17 cellular contexts compared by ENCODE assay signal in the genomic region with DNA sequence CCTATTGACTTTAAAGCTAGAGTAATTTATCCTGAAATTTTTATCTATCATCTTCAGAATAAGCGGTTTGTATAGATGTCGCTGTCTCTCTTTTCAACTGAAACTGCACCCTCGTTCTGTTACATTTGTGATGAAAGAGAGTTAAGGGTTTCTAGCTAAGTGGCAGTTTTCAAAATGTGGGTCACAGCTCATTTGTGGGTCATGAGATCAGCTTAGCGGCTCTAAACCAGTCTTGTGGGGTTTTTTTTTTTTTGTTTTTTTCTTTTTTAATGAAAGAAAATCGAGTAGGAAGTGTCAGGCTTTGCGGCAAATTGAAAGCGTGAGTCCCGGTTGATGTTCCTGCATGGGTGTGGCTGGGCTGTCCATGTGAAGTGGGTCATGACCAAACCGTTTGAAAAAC. TPM values are rescaled to one million over a fixed set of nuclear protein-coding genes. Genes with fewer than 3 reads are reported as not detected.
A peak's percentile ranks its signal among the peaks of the same experiment; 100 is the strongest.
DNase-seq lines count a peak whose midpoint lies in the region; ATAC-seq and TF ChIP-seq lines count a peak whose summit lies in the region.
"Had no signal": no experiment of that assay in that cellular context is flagged by ENCODE, and none has a peak within 500 bp of the region (broad histone marks: within the 10 kb centered on the region; RNA-seq: fewer than 3 reads in every experiment).

No MANE protein-coding gene starts in this region.

- no peak overlapping the region for H3K4me3 Mint-ChIP-seq in activated CD4-positive, alpha-beta T cell treated with anti-CD3 and anti-CD28 coated beads, Interleukin-2, amount 10 ng/mL, durations not matched to agents 24 days and 14 days
- peak overlapping the region; percentile 63 for H3K4me3 Mint-ChIP-seq in activated T-helper 17 cell treated with anti-CD3 and anti-CD28 coated beads, Interleukin-2, amount 50 U/mL, for 72 hours
- peak overlapping the region; percentile 63 for H3K4me3 Mint-ChIP-seq in stimulated activated effector memory CD8-positive, alpha-beta T cell treated with anti-CD3 and anti-CD28 coated beads, Interleukin-12 subunit alpha, Interleukin-12 subunit beta, amount 100 ng/mL, for 72 hours
- no peak overlapping the region for H3K4me3 Mint-ChIP-seq in Calu3 (ENCODE audit: low read depth, unreplicated experiment)
- H3K4me3 Mint-ChIP-seq: HFFc6 had no signal

- H3K4me1 Mint-ChIP-seq in activated CD4-positive, alpha-beta T cell treated with anti-CD3 and anti-CD28 coated beads, Interleukin-2, amount 10 ng/mL, durations not matched to agents 24 days and 14 days, result no peaks in the 10 kb centered on the region
- H3K4me1 Mint-ChIP-seq in activated T-helper 17 cell treated with anti-CD3 and anti-CD28 coated beads, Interleukin-2, amount 50 U/mL, for 72 hours, result no peaks in the 10 kb centered on the region
- peaks cover 6% of the 10 kb centered on the region for H3K4me1 Mint-ChIP-seq in stimulated activated effector memory CD8-positive, alpha-beta T cell treated with anti-CD3 and anti-CD28 coated beads, Interleukin-12 subunit alpha, Interleukin-12 subunit beta, amount 100 ng/mL, for 72 hours
- no peaks in the 10 kb centered on the region for H3K4me1 Mint-ChIP-seq in Calu3 (ENCODE audit: low read depth, unreplicated experiment)
- H3K4me1 Mint-ChIP-seq: CD4-positive, CD25-positive, alpha-beta regulatory T cell had no signal

- peak; percentile 58 for ATAC-seq in activated T-helper 17 cell treated with anti-CD3 and anti-CD28 coated beads, Interleukin-2, amount 50 U/mL, for 72 hours (replicated peaks)
- ATAC-seq in stimulated activated effector memory CD8-positive, alpha-beta T cell treated with anti-CD3 and anti-CD28 coated beads, Interleukin-12 subunit alpha, Interleukin-12 subunit beta, amount 100 ng/mL, for 72 hours, result peak; percentile 65
- no peak for ATAC-seq in HG03135 (IDR thresholded peaks at IDR 0.05; ENCODE audit: unreplicated experiment)

- BruUV-seq in Calu3 (replicated peaks; lab: Mats Ljungman, UMichigan), result no TSS peak

- TF ChIP-seq CTCF in Calu3 (IDR thresholded peaks at IDR 0.05; ENCODE audit: unreplicated experiment), result no peak

- no peaks in the 10 kb centered on the region for H3K36me3 Mint-ChIP-seq in activated CD4-positive, alpha-beta T cell treated with anti-CD3 and anti-CD28 coated beads, Interleukin-2, amount 10 ng/mL, durations not matched to agents 24 days and 14 days (ENCODE audit: low read depth)
- no peaks in the 10 kb centered on the region for H3K36me3 Mint-ChIP-seq in activated T-helper 17 cell treated with anti-CD3 and anti-CD28 coated beads, Interleukin-2, amount 50 U/mL, for 72 hours (ENCODE audit: low read depth)
- no peaks in the 10 kb centered on the region for H3K36me3 Mint-ChIP-seq in stimulated activated effector memory CD8-positive, alpha-beta T cell treated with anti-CD3 and anti-CD28 coated beads, Interleukin-12 subunit alpha, Interleukin-12 subunit beta, amount 100 ng/mL, for 72 hours
- no peaks in the 10 kb centered on the region for H3K36me3 Mint-ChIP-seq in Calu3 (ENCODE audit: insufficient read depth, unreplicated experiment)
- H3K36me3 Mint-ChIP-seq: CD4-positive, CD25-positive, alpha-beta regulatory T cell had no signal

- DNase-seq in activated CD4-positive, alpha-beta T cell treated with anti-CD3 and anti-CD28 coated beads, Interleukin-2, amount 10 ng/mL, durations not matched to agents 24 days and 14 days, result peak; percentile 21
- no peak for DNase-seq in activated CD4-positive, alpha-beta T cell treated with anti-CD3 and anti-CD28 coated beads for 1 hour
- DNase-seq in NCI-H748 (lab: John Stamatoyannopoulos, UW; ENCODE audit: unreplicated experiment), result peak; percentile 77
- DNase-seq in stimulated activated effector memory CD8-positive, alpha-beta T cell treated with anti-CD3 and anti-CD28 coated beads, Interleukin-12 subunit alpha, Interleukin-12 subunit beta, amount 100 ng/mL, for 72 hours (ENCODE audit: low spot score in 2 of 2), result no peak
- no peak for DNase-seq in Calu3
- no peak for DNase-seq in effector CD4-positive, alpha-beta T cell
- DNase-seq: ACHN; CD4-positive, CD25-positive, alpha-beta regulatory T cell; COR-L47; DND-41; GDM1; GOT3; HCEC 1CT; HFFc6 had no signal

- H3K27me3 Mint-ChIP-seq in activated CD4-positive, alpha-beta T cell treated with anti-CD3 and anti-CD28 coated beads, Interleukin-2, amount 10 ng/mL, durations not matched to agents 24 days and 14 days, result peaks cover 7% of the 10 kb centered on the region
- H3K27me3 Mint-ChIP-seq in activated T-helper 17 cell treated with anti-CD3 and anti-CD28 coated beads, Interleukin-2, amount 50 U/mL, for 72 hours, result peaks cover 12% of the 10 kb centered on the region
- H3K27me3 Mint-ChIP-seq in Calu3 (ENCODE audit: unreplicated experiment), result peaks cover 24% of the 10 kb centered on the region

- no peak overlapping the region for H3K27ac Mint-ChIP-seq in activated CD4-positive, alpha-beta T cell treated with anti-CD3 and anti-CD28 coated beads, Interleukin-2, amount 10 ng/mL, durations not matched to agents 24 days and 14 days
- peak overlapping the region; percentile 77 for H3K27ac Mint-ChIP-seq in activated T-helper 17 cell treated with anti-CD3 and anti-CD28 coated beads, Interleukin-2, amount 50 U/mL, for 72 hours
- H3K27ac Mint-ChIP-seq in stimulated activated effector memory CD8-positive, alpha-beta T cell treated with anti-CD3 and anti-CD28 coated beads, Interleukin-12 subunit alpha, Interleukin-12 subunit beta, amount 100 ng/mL, for 72 hours, result peak overlapping the region; percentile 95
- H3K27ac Mint-ChIP-seq in Calu3 (ENCODE audit: unreplicated experiment), result no peak overlapping the region
- H3K27ac Mint-ChIP-seq: HFFc6 had no signal

- CTCF ChIA-PET in Calu3 (lab: Charles Lee), result no interaction called here

- no peaks in the 10 kb centered on the region for H3K9me3 Mint-ChIP-seq in activated CD4-positive, alpha-beta T cell treated with anti-CD3 and anti-CD28 coated beads, Interleukin-2, amount 10 ng/mL, durations not matched to agents 24 days and 14 days
- H3K9me3 Mint-ChIP-seq in activated T-helper 17 cell treated with anti-CD3 and anti-CD28 coated beads, Interleukin-2, amount 50 U/mL, for 72 hours, result no peaks in the 10 kb centered on the region
- no peaks in the 10 kb centered on the region for H3K9me3 Mint-ChIP-seq in stimulated activated effector memory CD8-positive, alpha-beta T cell treated with anti-CD3 and anti-CD28 coated beads, Interleukin-12 subunit alpha, Interleukin-12 subunit beta, amount 100 ng/mL, for 72 hours
- H3K9me3 Mint-ChIP-seq in Calu3 (ENCODE audit: low read depth, unreplicated experiment), result peaks cover 4% of the 10 kb centered on the region
- H3K9me3 Mint-ChIP-seq: CD4-positive, CD25-positive, alpha-beta regulatory T cell had no signal

- intact Hi-C loops in activated CD4-positive, alpha-beta T cell treated with anti-CD3 and anti-CD28 coated beads, Interleukin-2, amount 10 ng/mL, durations not matched to agents 24 days and 14 days (cut with micrococcal nuclease), result no loop called here
- intact Hi-C loops in Calu3 (cut with micrococcal nuclease; ENCODE audit: unreplicated experiment), result no loop called here

RNA-seq across cellular contexts. Expression of gene SALL3, which starts 31.2 kb away (rescaled TPM):
- total RNA-seq in activated CD4-positive, alpha-beta T cell treated with anti-CD3 and anti-CD28 coated beads, Interleukin-2, amount 10 ng/mL, durations not matched to agents 24 days and 14 days, result not detected in 2 replicates
- total RNA-seq in activated T-helper 17 cell treated with anti-CD3 and anti-CD28 coated beads, Interleukin-2, amount 50 U/mL, for 72 hours, result not detected
- total RNA-seq in Calu3 (2022), result not detected in 2 replicates
- total RNA-seq: A172; CD4-positive, CD25-positive, alpha-beta regulatory T cell; HFFc6 had no signal

RNA-seq across cellular contexts. Expression of gene ATP9B, which starts 58.4 kb away (rescaled TPM):
- total RNA-seq in activated CD4-positive, alpha-beta T cell treated with anti-CD3 and anti-CD28 coated beads, Interleukin-2, amount 10 ng/mL, durations not matched to agents 24 days and 14 days, result 23.8 and 30.3 TPM in 2 replicates
- total RNA-seq in activated T-helper 17 cell treated with anti-CD3 and anti-CD28 coated beads, Interleukin-2, amount 50 U/mL, for 72 hours, result 10 to 100 TPM; 23.3 to 29.4 TPM
- total RNA-seq in Calu3 (2022), result 24.6 and 25.6 TPM in 2 replicates

Comparison
In these comparisons a context has a peak if more than half of its experiments do, and no peak if none do; other contexts are left out.
1. DNase-seq: peak in activated CD4-positive, alpha-beta T cell treated with anti-CD3 and anti-CD28 coated beads, Interleukin-2, amount 10 ng/mL, durations not matched to agents 24 days and 14 days (single experiment) and NCI-H748 (single experiment); none in activated CD4-positive, alpha-beta T cell treated with anti-CD3 and anti-CD28 coated beads for 1 hour (single experiment), stimulated activated effector memory CD8-positive, alpha-beta T cell treated with anti-CD3 and anti-CD28 coated beads, Interleukin-12 subunit alpha, Interleukin-12 subunit beta, amount 100 ng/mL, for 72 hours (0 of 2), Calu3 (single experiment) and effector CD4-positive, alpha-beta T cell (single experiment).
2. H3K27ac Mint-ChIP-seq: peak in activated T-helper 17 cell treated with anti-CD3 and anti-CD28 coated beads, Interleukin-2, amount 50 U/mL, for 72 hours (single experiment) and stimulated activated effector memory CD8-positive, alpha-beta T cell treated with anti-CD3 and anti-CD28 coated beads, Interleukin-12 subunit alpha, Interleukin-12 subunit beta, amount 100 ng/mL, for 72 hours (single experiment); none in activated CD4-positive, alpha-beta T cell treated with anti-CD3 and anti-CD28 coated beads, Interleukin-2, amount 10 ng/mL, durations not matched to agents 24 days and 14 days (single experiment) and Calu3 (single experiment).
3. H3K4me3 Mint-ChIP-seq: peak in activated T-helper 17 cell treated with anti-CD3 and anti-CD28 coated beads, Interleukin-2, amount 50 U/mL, for 72 hours (single experiment) and stimulated activated effector memory CD8-positive, alpha-beta T cell treated with anti-CD3 and anti-CD28 coated beads, Interleukin-12 subunit alpha, Interleukin-12 subunit beta, amount 100 ng/mL, for 72 hours (single experiment); none in activated CD4-positive, alpha-beta T cell treated with anti-CD3 and anti-CD28 coated beads, Interleukin-2, amount 10 ng/mL, durations not matched to agents 24 days and 14 days (single experiment) and Calu3 (single experiment).